Comparison of ENCODE assay signal across 11 cellular contexts in the genomic region with DNA sequence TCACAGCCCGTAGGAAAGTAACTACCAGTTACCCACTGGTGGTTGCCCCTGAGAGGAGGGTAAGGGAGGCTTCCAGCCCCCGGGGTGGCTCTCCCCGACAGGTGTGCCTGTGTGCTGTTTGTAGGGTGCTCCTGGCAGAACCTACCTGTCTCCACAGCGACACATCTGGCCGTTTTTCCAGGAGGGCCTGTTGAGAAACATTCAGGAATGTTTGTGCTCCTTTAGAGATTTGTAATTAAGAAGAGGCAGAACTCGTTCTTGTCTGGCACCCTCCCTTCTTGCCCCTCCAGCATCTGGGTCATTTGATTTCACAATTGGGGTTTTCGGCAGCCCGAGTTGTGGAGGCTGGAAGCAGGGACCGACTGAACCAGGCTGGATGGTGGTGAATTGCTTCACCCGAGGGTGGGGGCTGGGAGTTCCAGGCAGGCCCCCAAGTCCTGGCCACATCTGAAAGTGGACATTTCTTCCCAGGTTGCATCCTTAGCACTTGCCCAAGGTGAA.
DNase-seq lines count a peak whose midpoint lies in the region; ATAC-seq and TF ChIP-seq lines count a peak whose summit lies in the region.
"Had no signal": no experiment of that assay in that cellular context is flagged by ENCODE, and none has a peak within 500 bp of the region (broad histone marks: within the 10 kb centered on the region; RNA-seq: fewer than 3 reads in every experiment).

No MANE protein-coding gene starts in this region.

- H3K9me2 ChIP-seq in GM23338 (ENCODE audit: insufficient read depth): peaks cover 10% of the 10 kb centered on the region; the same call in 1 of the 2 replicates

- ATAC-seq in GM23338 (peak; percentile 84), right cardiac atrium (peak; percentile 79 to 83), GM21825 (IDR thresholded peaks at IDR 0.05; ENCODE audit: unreplicated experiment) (no peak), HG02763 (IDR thresholded peaks at IDR 0.05; ENCODE audit: unreplicated experiment) (no peak)

- H3K4me3 ChIP-seq in GM23338 (no peak overlapping the region), right cardiac atrium (ENCODE audit: low read length) (no peak overlapping the region), skeletal muscle cell (ENCODE audit: low read depth, low read length) (no peak overlapping the region), adrenal gland (no peak overlapping the region)

- DNase-seq in GM23338 (ENCODE audit: low spot score) (peak; percentile 81), right cardiac atrium (peak; percentile 58 to 68 (median 67)), skeletal muscle cell (ENCODE audit: low read depth) (peak; percentile 75), adrenal gland (no peak), hippocampal formation (lab: John Stamatoyannopoulos, UW) (no peak)
- DNase-seq: activated CD4-positive, alpha-beta T cell treated with anti-CD3 and anti-CD28 coated beads, Interleukin-2, amount 10 ng/mL, durations not matched to agents 24 days and 14 days; NCI-H1694 had no signal

- peaks cover 46% of the 10 kb centered on the region for H3K79me2 ChIP-seq in GM23338 (replicated peaks; ENCODE audit: insufficient read depth)

- no peaks in the 10 kb centered on the region for H3K9me3 Mint-ChIP-seq in GM23338
- H3K9me3 Mint-ChIP-seq: activated CD4-positive, alpha-beta T cell treated with anti-CD3 and anti-CD28 coated beads, Interleukin-2, amount 10 ng/mL, durations not matched to agents 24 days and 14 days; central memory CD8-positive, alpha-beta T cell had no signal

- TF ChIP-seq POLR2A in adrenal gland (IDR thresholded peaks at IDR 0.05): no peak

- no peaks in the 10 kb centered on the region for H3K36me3 ChIP-seq in GM23338 (ENCODE audit: insufficient read depth)
- H3K36me3 ChIP-seq in adrenal gland (replicated peaks in 1 of 2): no peaks in the 10 kb centered on the region

- 0 out of 2 replicates have a peak, but pooled peaks cover 9% of the 10 kb centered on the region for H3F3A ChIP-seq in GM23338 (replicated peaks; ENCODE audit: low read depth)

- H3K27me3 ChIP-seq in GM23338 (ENCODE audit: insufficient read depth) (no peaks in the 10 kb centered on the region), right cardiac atrium (ENCODE audit: control insufficient read depth, insufficient read depth) (no peaks in the 10 kb centered on the region), adrenal gland (no peaks in the 10 kb centered on the region)

- intact Hi-C loops in right cardiac atrium (cut with DNase I): no loop called here
- intact Hi-C loops in adrenal gland (cut with DNase I): no loop called here

- H3K27me3 Mint-ChIP-seq in GM23338 (ENCODE audit: insufficient read depth, low read depth, poor library complexity): peaks cover 6% of the 10 kb centered on the region

- H3K9me3 ChIP-seq in right cardiac atrium (ENCODE audit: control insufficient read depth, low read length) (no peaks in the 10 kb centered on the region), adrenal gland (replicated peaks in 1 of 3) (no peaks in the 10 kb centered on the region)

- H3K4me1 ChIP-seq in GM23338 (ENCODE audit: insufficient read depth) (peaks cover 33% of the 10 kb centered on the region), right cardiac atrium (ENCODE audit: control insufficient read depth, insufficient read depth, low read length) (peaks cover 3% of the 10 kb centered on the region), adrenal gland (replicated peaks in 1 of 2) (no peaks in the 10 kb centered on the region)

- H3K4me2 ChIP-seq in GM23338: peak overlapping the region; percentile 14; the same call in 1 of the 2 replicates

- no peaks in the 10 kb centered on the region; the same call in 2 of the 3 replicates for H3K36me3 Mint-ChIP-seq in GM23338 (ENCODE audit: low read depth)

- H3K27ac ChIP-seq in GM23338 (ENCODE audit: low read depth) (peak overlapping the region; percentile 46), VCaP (peak overlapping the region; percentile 81), right cardiac atrium (ENCODE audit: low read length) (no peak overlapping the region), adrenal gland (no peak overlapping the region)

- peaks cover 38% of the 10 kb centered on the region for H3K4me1 Mint-ChIP-seq in GM23338
- H3K4me1 Mint-ChIP-seq: activated CD4-positive, alpha-beta T cell treated with anti-CD3 and anti-CD28 coated beads, Interleukin-2, amount 10 ng/mL, durations not matched to agents 24 days and 14 days; central memory CD8-positive, alpha-beta T cell had no signal

- no peak overlapping the region for H3K4me3 Mint-ChIP-seq in GM23338
- H3K4me3 Mint-ChIP-seq: activated CD4-positive, alpha-beta T cell treated with anti-CD3 and anti-CD28 coated beads, Interleukin-2, amount 10 ng/mL, durations not matched to agents 24 days and 14 days; central memory CD8-positive, alpha-beta T cell had no signal

- H3K27ac Mint-ChIP-seq in GM23338: peak overlapping the region; percentile 84; the same call in 1 of the 2 replicates
- H3K27ac Mint-ChIP-seq: activated CD4-positive, alpha-beta T cell treated with anti-CD3 and anti-CD28 coated beads, Interleukin-2, amount 10 ng/mL, durations not matched to agents 24 days and 14 days had no signal

- TF ChIP-seq CTCF in GM23338 (conservative IDR thresholded peaks at IDR 0.05; ENCODE audit: low read depth in 2 of 2): peak; percentile 58 to 71
- peak; percentile 68 for TF ChIP-seq CTCF in VCaP (conservative IDR thresholded peaks at IDR 0.05)
- no peak for TF ChIP-seq CTCF in adrenal gland (IDR thresholded peaks at IDR 0.05)

- H2AFZ ChIP-seq in GM23338: no peak overlapping the region

- H4K20me1 ChIP-seq in GM23338 (replicated peaks; ENCODE audit: insufficient read depth): peaks cover 18% of the 10 kb centered on the region

- 44% methylated on average over 10 of the region's 10 CpGs for WGBS in right cardiac atrium
- 29 to 42% (median 37%) methylated on average over 9 to 10 of the region's 10 CpGs for WGBS in adrenal gland, 4 donors

TF ChIP-seq in GM23338, 12 proteins besides CTCF, POLR2A, EP300 and RAD21:
- no peak for TF ChIP-seq JUNB (IDR thresholded peaks at IDR 0.05; ENCODE audit: unreplicated experiment)
- TF ChIP-seq EZH2 (IDR thresholded peaks at IDR 0.05; ENCODE audit: low read depth, unreplicated experiment): no peak
- no peak for TF ChIP-seq STAT1 (IDR thresholded peaks at IDR 0.05; ENCODE audit: unreplicated experiment)
- TF ChIP-seq CREB1 (CRISPR knock-in tag; IDR thresholded peaks at IDR 0.05; ENCODE audit: low read depth): no peak
- TF ChIP-seq, protein P1, sequence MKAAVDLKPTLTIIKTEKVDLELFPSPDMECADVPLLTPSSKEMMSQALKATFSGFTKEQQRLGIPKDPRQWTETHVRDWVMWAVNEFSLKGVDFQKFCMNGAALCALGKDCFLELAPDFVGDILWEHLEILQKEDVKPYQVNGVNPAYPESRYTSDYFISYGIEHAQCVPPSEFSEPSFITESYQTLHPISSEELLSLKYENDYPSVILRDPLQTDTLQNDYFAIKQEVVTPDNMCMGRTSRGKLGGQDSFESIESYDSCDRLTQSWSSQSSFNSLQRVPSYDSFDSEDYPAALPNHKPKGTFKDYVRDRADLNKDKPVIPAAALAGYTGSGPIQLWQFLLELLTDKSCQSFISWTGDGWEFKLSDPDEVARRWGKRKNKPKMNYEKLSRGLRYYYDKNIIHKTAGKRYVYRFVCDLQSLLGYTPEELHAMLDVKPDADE (IDR thresholded peaks at IDR 0.05): no peak
- no peak for TF ChIP-seq POLR2AphosphoS5 (IDR thresholded peaks at IDR 0.05; ENCODE audit: low read depth)
- TF ChIP-seq ZNF114 (CRISPR knock-in tag; IDR thresholded peaks at IDR 0.05): no peak
- TF ChIP-seq ZNF331 (CRISPR knock-in tag; IDR thresholded peaks at IDR 0.05; ENCODE audit: low read depth): no peak

Comparison
In these comparisons a context has a peak if more than half of its experiments do, and no peak if none do; other contexts are left out.
1. ATAC-seq: peak in GM23338 (single experiment) and right cardiac atrium (2 of 2); none in GM21825 (single experiment) and HG02763 (single experiment).
2. DNase-seq: peak in GM23338 (single experiment), right cardiac atrium (3 of 3) and skeletal muscle cell (single experiment); none in adrenal gland (0 of 7) and hippocampal formation (0 of 2).
3. H3K27ac ChIP-seq: peak in GM23338 (single experiment) and VCaP (single experiment); none in right cardiac atrium (single experiment) and adrenal gland (0 of 5).
4. CTCF ChIP-seq: peak in GM23338 (2 of 2) and VCaP (single experiment); none in adrenal gland (0 of 6).